8 cellular contexts compared by ENCODE assay signal in the genomic region with DNA sequence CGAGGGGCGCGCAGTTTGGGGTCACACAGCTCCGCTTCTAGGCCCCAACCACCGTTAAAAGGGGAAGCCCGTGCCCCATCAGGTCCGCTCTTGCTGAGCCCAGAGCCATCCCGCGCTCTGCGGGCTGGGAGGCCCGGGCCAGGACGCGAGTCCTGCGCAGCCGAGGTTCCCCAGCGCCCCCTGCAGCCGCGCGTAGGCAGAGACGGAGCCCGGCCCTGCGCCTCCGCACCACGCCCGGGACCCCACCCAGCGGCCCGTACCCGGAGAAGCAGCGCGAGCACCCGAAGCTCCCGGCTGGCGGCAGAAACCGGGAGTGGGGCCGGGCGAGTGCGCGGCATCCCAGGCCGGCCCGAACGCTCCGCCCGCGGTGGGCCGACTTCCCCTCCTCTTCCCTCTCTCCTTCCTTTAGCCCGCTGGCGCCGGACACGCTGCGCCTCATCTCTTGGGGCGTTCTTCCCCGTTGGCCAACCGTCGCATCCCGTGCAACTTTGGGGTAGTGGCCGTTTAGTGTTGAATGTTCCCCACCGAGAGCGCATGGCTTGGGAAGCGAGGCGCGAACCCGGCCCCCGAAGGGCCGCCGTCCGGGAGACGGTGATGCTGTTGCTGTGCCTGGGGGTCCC. TPM values are rescaled to one million over a fixed set of nuclear protein-coding genes. Genes with fewer than 3 reads are reported as not detected.
A peak's percentile ranks its signal among the peaks of the same experiment; 100 is the strongest.
DNase-seq lines count a peak whose midpoint lies in the region; ATAC-seq and TF ChIP-seq lines count a peak whose summit lies in the region.

A gene (plus strand): TSS at position 266 of the 620 bp plus-strand sequence. CDS start 269 bp downstream, at position 535.

- DNase-seq in NCI-H2081 (lab: John Stamatoyannopoulos, UW) (peak; percentile 43 to 44), NCI-H2081 treated with DMSO at 0.1 percent for 48 hours (lab: John Stamatoyannopoulos, UW) (no peak), NCI-H226 (peak; percentile 32), mesothelial cell of epicardium (ENCODE audit: low spot score in 2 of 2, unreplicated experiment in 2 of 2) (peak; percentile 53 to 80)
- DNase-seq in activated CD4-positive, alpha-beta memory T cell treated with anti-CD3 and anti-CD28 coated beads for 36 hours = peak; percentile 90
- DNase-seq in effector memory CD4-positive, alpha-beta T cell = peak; percentile 68 to 72 (median 70)
- DNase-seq in stimulated activated CD8-positive, alpha-beta memory T cell treated with anti-CD3 and anti-CD28 coated beads, Interleukin-4, amount 100 ng/mL, for 1 hour (ENCODE audit: low read depth in 2 of 2, low spot score in 1 of 2) = peak; percentile 70 to 77

- peak within 1 kb of the TSS; percentile 88 for H3K27ac ChIP-seq in effector memory CD4-positive, alpha-beta T cell (ENCODE audit: insufficient read depth, low read length, poor library complexity, severe bottlenecking)

- intact Hi-C loops in activated CD4-positive, alpha-beta memory T cell treated with anti-CD3 and anti-CD28 coated beads for 36 hours (cut with micrococcal nuclease) = loop anchor here (1.0 to 5.0 kb wide), 4 partner anchors 27 to 435 kb away; a partner anchor contains a TSS

- no peaks in the 10 kb centered on the region for H3K36me3 ChIP-seq in effector memory CD4-positive, alpha-beta T cell (ENCODE audit: control insufficient read depth, insufficient read depth, low read length)

- CTCF ChIA-PET in activated CD4-positive, alpha-beta memory T cell treated with anti-CD3 and anti-CD28 coated beads for 36 hours (lab: Charles Lee) = interaction anchor here (0.5 to 5.6 kb wide), 30 partner anchors 10 to 477 kb away, joined by 3 to 55 read pairs (median 4); a partner anchor contains a TSS

- no peaks in the 10 kb centered on the region for H3K27me3 ChIP-seq in effector memory CD4-positive, alpha-beta T cell (replicated peaks; ENCODE audit: control insufficient read depth, insufficient read depth, low read length, poor library complexity, severe bottlenecking)

- TF ChIP-seq CTCF in mesothelial cell of epicardium (IDR thresholded peaks at IDR 0.05; ENCODE audit: unreplicated experiment) = peak; percentile 62

- no peaks in the 10 kb centered on the region for H3K9me3 ChIP-seq in effector memory CD4-positive, alpha-beta T cell (ENCODE audit: control insufficient read depth, low read length)

- no peaks in the 10 kb centered on the region for H3K9me3 Mint-ChIP-seq in activated CD4-positive, alpha-beta memory T cell treated with anti-CD3 and anti-CD28 coated beads for 36 hours
- no peaks in the 10 kb centered on the region for H3K9me3 Mint-ChIP-seq in mesothelial cell of epicardium

- H3K36me3 Mint-ChIP-seq in activated CD4-positive, alpha-beta memory T cell treated with anti-CD3 and anti-CD28 coated beads for 36 hours = peaks cover 22% of the 10 kb centered on the region
- no peaks in the 10 kb centered on the region for H3K36me3 Mint-ChIP-seq in mesothelial cell of epicardium

- H3K27ac Mint-ChIP-seq in activated CD4-positive, alpha-beta memory T cell treated with anti-CD3 and anti-CD28 coated beads for 36 hours = peak within 1 kb of the TSS; percentile 97
- H3K27ac Mint-ChIP-seq in mesothelial cell of epicardium = no peak within 1 kb of the TSS

- no peaks in the 10 kb centered on the region for H3K27me3 Mint-ChIP-seq in activated CD4-positive, alpha-beta memory T cell treated with anti-CD3 and anti-CD28 coated beads for 36 hours
- H3K27me3 Mint-ChIP-seq in mesothelial cell of epicardium (ENCODE audit: low read depth) = peaks cover 87% of the 10 kb centered on the region

- ATAC-seq in HG02798 (IDR thresholded peaks at IDR 0.05; ENCODE audit: poor library complexity, unreplicated experiment) = peak; percentile 81

- H3K4me1 Mint-ChIP-seq in activated CD4-positive, alpha-beta memory T cell treated with anti-CD3 and anti-CD28 coated beads for 36 hours (ENCODE audit: low read depth) = peaks cover 50% of the 10 kb centered on the region
- H3K4me1 Mint-ChIP-seq in mesothelial cell of epicardium = peaks cover 8% of the 10 kb centered on the region

- peak within 1 kb of the TSS; percentile 96 for H3K4me3 ChIP-seq in effector memory CD4-positive, alpha-beta T cell (ENCODE audit: insufficient read depth, low read depth, low read length, poor library complexity, severe bottlenecking)

- H3K4me3 Mint-ChIP-seq in activated CD4-positive, alpha-beta memory T cell treated with anti-CD3 and anti-CD28 coated beads for 36 hours = peak within 1 kb of the TSS; percentile 88
- H3K4me3 Mint-ChIP-seq in mesothelial cell of epicardium = peak within 1 kb of the TSS; percentile 74

- peaks cover 4% of the 10 kb centered on the region for H3K4me1 ChIP-seq in effector memory CD4-positive, alpha-beta T cell (ENCODE audit: control insufficient read depth, insufficient read depth, low read length, poor library complexity, severe bottlenecking)

- POLR2A ChIA-PET in activated CD4-positive, alpha-beta memory T cell treated with anti-CD3 and anti-CD28 coated beads for 36 hours (lab: Charles Lee) = interaction anchor here (0.9 to 3.9 kb wide), 15 partner anchors 9 to 352 kb away, joined by 3 to 23 read pairs (median 5); no protein-coding TSS in a partner anchor

RNA-seq across cellular contexts. Expression of the gene that starts here (rescaled TPM):
- total RNA-seq in activated CD4-positive, alpha-beta memory T cell treated with anti-CD3 and anti-CD28 coated beads for 36 hours = 10 to 100 TPM; 46.5 to 51.2 TPM
- 1.8 to 2.5 TPM (median 2.3 TPM) in 3 replicates for total RNA-seq in mesothelial cell of epicardium

Comparison
In these comparisons a context has a peak if more than half of its experiments do, and no peak if none do; other contexts are left out.
1. RNA of the gene that starts here (total RNA-seq): 46.5 to 51.2 TPM in activated CD4-positive, alpha-beta memory T cell treated with anti-CD3 and anti-CD28 coated beads for 36 hours; 1.8 to 2.5 TPM in mesothelial cell of epicardium; every median in the first group is over 10 times any median in the second.